Comparison of ENCODE assay signal across 24 cellular contexts in the genomic region with DNA sequence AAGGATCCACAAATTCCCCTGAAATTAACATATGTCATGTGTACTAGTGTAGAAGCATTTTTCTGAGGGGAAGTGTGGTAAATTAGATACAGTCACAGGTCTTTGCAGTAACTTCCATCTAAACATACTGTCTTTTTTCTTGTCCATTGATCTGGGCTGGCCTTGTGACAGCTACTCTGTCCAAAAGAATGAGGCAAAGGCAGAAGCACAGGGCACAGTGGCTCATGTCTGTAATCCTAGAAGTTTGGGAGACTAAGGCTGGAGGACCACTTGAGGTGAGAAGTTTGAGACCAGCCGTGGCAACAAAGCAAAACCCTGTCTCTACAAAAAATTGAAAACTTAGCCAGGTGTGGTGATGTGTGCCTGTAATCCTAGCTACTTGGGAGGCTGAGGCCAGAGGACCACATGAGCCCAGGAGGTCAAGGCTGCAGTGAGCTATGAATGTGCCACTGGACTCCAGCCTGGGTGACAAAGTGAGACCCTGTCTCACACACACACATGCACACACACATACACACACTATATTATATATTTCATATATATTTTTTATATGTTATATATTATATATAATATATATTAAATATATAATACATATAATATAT. TPM values are rescaled to one million over a fixed set of nuclear protein-coding genes. Genes with fewer than 3 reads are reported as not detected.
DNase-seq lines count a peak whose midpoint lies in the region; ATAC-seq, FAIRE-seq and TF ChIP-seq lines count a peak whose summit lies in the region.
"Had no signal": no experiment of that assay in that cellular context is flagged by ENCODE, and none has a peak within 500 bp of the region (broad histone marks: within the 10 kb centered on the region; RNA-seq: fewer than 3 reads in every experiment).

No MANE protein-coding gene starts in this region.

- no peak for DNase-seq in activated CD4-positive, alpha-beta T cell treated with anti-CD3 and anti-CD28 coated beads for 36 hours
- DNase-seq in activated CD4-positive, alpha-beta T cell treated with anti-CD3 and anti-CD28 coated beads, Interleukin-2, amount 10 ng/mL, durations not matched to agents 7 days and 5 days: no peak
- DNase-seq in GM12892 (ENCODE audit: insufficient read length): no peak
- DNase-seq in WTC11 (ENCODE audit: low spot score): no peak
- DNase-seq in NCI-H2081 (lab: John Stamatoyannopoulos, UW): no peak
- DNase-seq in prostate gland (ENCODE audit: low spot score): no peak
- DNase-seq: CD4-positive, CD25-positive, alpha-beta regulatory T cell; DMS153; DND-41; H7; MM.1S; NCI-H1092 treated with DMSO at 0.1 percent for 48 hours; NCI-H1436; NCI-H187; NCI-H2107; NCI-H524; NCI-H748 treated with DMSO at 0.1 percent for 48 hours; RPMI8226; SHP77 had no signal

- H3K36me3 ChIP-seq in gastroesophageal sphincter: no peaks in the 10 kb centered on the region
- H3K36me3 ChIP-seq in prostate gland: no peaks in the 10 kb centered on the region
- H3K36me3 ChIP-seq: BLaER1 had no signal

- H3K4me3 Mint-ChIP-seq in activated CD4-positive, alpha-beta T cell treated with anti-CD3 and anti-CD28 coated beads for 36 hours: no peak overlapping the region
- H3K4me3 Mint-ChIP-seq in activated CD4-positive, alpha-beta T cell treated with anti-CD3 and anti-CD28 coated beads, Interleukin-2, amount 10 ng/mL, durations not matched to agents 7 days and 5 days: no peak overlapping the region
- H3K4me3 Mint-ChIP-seq in WTC11: no peak overlapping the region
- H3K4me3 Mint-ChIP-seq: CD4-positive, CD25-positive, alpha-beta regulatory T cell had no signal

- H3K36me3 Mint-ChIP-seq in activated CD4-positive, alpha-beta T cell treated with anti-CD3 and anti-CD28 coated beads for 36 hours (ENCODE audit: low read depth): no peaks in the 10 kb centered on the region
- no peaks in the 10 kb centered on the region for H3K36me3 Mint-ChIP-seq in activated CD4-positive, alpha-beta T cell treated with anti-CD3 and anti-CD28 coated beads, Interleukin-2, amount 10 ng/mL, durations not matched to agents 7 days and 5 days (ENCODE audit: low read depth)
- H3K36me3 Mint-ChIP-seq in WTC11: no peaks in the 10 kb centered on the region
- H3K36me3 Mint-ChIP-seq: CD4-positive, CD25-positive, alpha-beta regulatory T cell had no signal

- intact Hi-C loops in activated CD4-positive, alpha-beta T cell treated with anti-CD3 and anti-CD28 coated beads for 36 hours (cut with DNase I, micrococcal nuclease): no loop called here
- intact Hi-C loops in prostate gland (cut with DNase I): no loop called here

- peak overlapping the region in 2 of 4 donors; percentile 2 to 23 for H3K27ac ChIP-seq in gastroesophageal sphincter
- H3K27ac ChIP-seq in prostate gland: no peak overlapping the region
- H3K27ac ChIP-seq: BLaER1, KMS-11 had no signal

- H3K4me1 ChIP-seq in gastroesophageal sphincter (peaks cover 6 to 16% (median 9%) of the 10 kb centered on the region in 3 donors), prostate gland (replicated peaks) (no peaks in the 10 kb centered on the region)
- H3K4me1 ChIP-seq: BLaER1 had no signal

- no peak overlapping the region for H3K27ac Mint-ChIP-seq in activated CD4-positive, alpha-beta T cell treated with anti-CD3 and anti-CD28 coated beads for 36 hours
- no peak overlapping the region for H3K27ac Mint-ChIP-seq in activated CD4-positive, alpha-beta T cell treated with anti-CD3 and anti-CD28 coated beads, Interleukin-2, amount 10 ng/mL, durations not matched to agents 7 days and 5 days
- no peak overlapping the region for H3K27ac Mint-ChIP-seq in WTC11
- H3K27ac Mint-ChIP-seq: CD4-positive, CD25-positive, alpha-beta regulatory T cell had no signal

- H3K9me3 ChIP-seq in gastroesophageal sphincter (no peaks in the 10 kb centered on the region), prostate gland (no peaks in the 10 kb centered on the region)
- H3K9me3 ChIP-seq: BLaER1 had no signal

- peak; percentile 38 for FAIRE-seq in GM12892 (lab: Jason Lieb, UNC)
- FAIRE-seq: HTR-8/SVneo had no signal

- POLR2A ChIA-PET in activated CD4-positive, alpha-beta T cell treated with anti-CD3 and anti-CD28 coated beads for 36 hours (lab: Charles Lee): no interaction called here
- POLR2A ChIA-PET in activated CD4-positive, alpha-beta T cell treated with anti-CD3 and anti-CD28 coated beads, Interleukin-2, amount 10 ng/mL, durations not matched to agents 7 days and 5 days (lab: Charles Lee): interaction anchor here (0.6 kb wide), 1 partner anchor 20 kb away, joined by 3 read pairs; no protein-coding TSS in a partner anchor
- POLR2A ChIA-PET in WTC11 (lab: Charles Lee): no interaction called here

- TF ChIP-seq POLR2A in GM12892 (IDR thresholded peaks at IDR 0.05; ENCODE audit: low read depth, low read length) (no peak), gastroesophageal sphincter (IDR thresholded peaks at IDR 0.05) (no peak), prostate gland (IDR thresholded peaks at IDR 0.05) (no peak)

- TF ChIP-seq EP300 in gastroesophageal sphincter (IDR thresholded peaks at IDR 0.05): no peak

- WGBS in gastroesophageal sphincter (ENCODE audit: low coverage in 1 of 2), 2 donors: 100% methylated on average over 1 of the region's 1 CpG; no CpG with 5 or more reads in 1 of the 2 donors
- WGBS in prostate gland: 100% methylated on average over 1 of the region's 1 CpG

- TF ChIP-seq CTCF in WTC11 (IDR thresholded peaks at IDR 0.05): no peak
- TF ChIP-seq CTCF in gastroesophageal sphincter (IDR thresholded peaks at IDR 0.05): no peak
- no peak for TF ChIP-seq CTCF in prostate gland (IDR thresholded peaks at IDR 0.05)

- H3K27me3 ChIP-seq in gastroesophageal sphincter: no peaks in the 10 kb centered on the region
- no peaks in the 10 kb centered on the region for H3K27me3 ChIP-seq in prostate gland (replicated peaks; ENCODE audit: insufficient read depth)
- H3K27me3 ChIP-seq: BLaER1 had no signal

- no peak overlapping the region for H3K4me3 ChIP-seq in gastroesophageal sphincter
- H3K4me3 ChIP-seq in prostate gland: no peak overlapping the region
- H3K4me3 ChIP-seq: BLaER1 had no signal

- H3K9me3 Mint-ChIP-seq in activated CD4-positive, alpha-beta T cell treated with anti-CD3 and anti-CD28 coated beads for 36 hours (ENCODE audit: low read depth): no peaks in the 10 kb centered on the region
- H3K9me3 Mint-ChIP-seq in activated CD4-positive, alpha-beta T cell treated with anti-CD3 and anti-CD28 coated beads, Interleukin-2, amount 10 ng/mL, durations not matched to agents 7 days and 5 days: no peaks in the 10 kb centered on the region
- 0 out of 2 replicates have a peak, but pooled peaks cover 3% of the 10 kb centered on the region for H3K9me3 Mint-ChIP-seq in WTC11
- H3K9me3 Mint-ChIP-seq: CD4-positive, CD25-positive, alpha-beta regulatory T cell had no signal

- H3K4me1 Mint-ChIP-seq in activated CD4-positive, alpha-beta T cell treated with anti-CD3 and anti-CD28 coated beads for 36 hours: no peaks in the 10 kb centered on the region
- H3K4me1 Mint-ChIP-seq in activated CD4-positive, alpha-beta T cell treated with anti-CD3 and anti-CD28 coated beads, Interleukin-2, amount 10 ng/mL, durations not matched to agents 7 days and 5 days: no peaks in the 10 kb centered on the region
- H3K4me1 Mint-ChIP-seq in WTC11: no peaks in the 10 kb centered on the region
- H3K4me1 Mint-ChIP-seq: CD4-positive, CD25-positive, alpha-beta regulatory T cell had no signal

- peaks cover 2% of the 10 kb centered on the region for H3K27me3 Mint-ChIP-seq in activated CD4-positive, alpha-beta T cell treated with anti-CD3 and anti-CD28 coated beads for 36 hours
- H3K27me3 Mint-ChIP-seq in activated CD4-positive, alpha-beta T cell treated with anti-CD3 and anti-CD28 coated beads, Interleukin-2, amount 10 ng/mL, durations not matched to agents 7 days and 5 days: no peaks in the 10 kb centered on the region
- H3K27me3 Mint-ChIP-seq in WTC11 (ENCODE audit: low read depth): no peaks in the 10 kb centered on the region; the same call in 1 of the 2 replicates

- CTCF ChIA-PET in activated CD4-positive, alpha-beta T cell treated with anti-CD3 and anti-CD28 coated beads for 36 hours (lab: Charles Lee): no interaction called here
- CTCF ChIA-PET in activated CD4-positive, alpha-beta T cell treated with anti-CD3 and anti-CD28 coated beads, Interleukin-2, amount 10 ng/mL, durations not matched to agents 7 days and 5 days (lab: Charles Lee): no interaction called here
- CTCF ChIA-PET in WTC11 (lab: Charles Lee): no interaction called here

- ATAC-seq in activated CD4-positive, alpha-beta T cell treated with anti-CD3 and anti-CD28 coated beads for 36 hours: peak; percentile 40
- ATAC-seq in WTC11 (no peak), gastroesophageal sphincter (peak; percentile 30), HG03045 (IDR thresholded peaks at IDR 0.05; ENCODE audit: unreplicated experiment) (no peak)

TF ChIP-seq in WTC11, 78 proteins besides CTCF, POLR2A, EP300 and RAD21:
- TF ChIP-seq ZNF317 (CRISPR knock-in tag; IDR thresholded peaks at IDR 0.05; ENCODE audit: borderline replicate concordance, low read depth): no peak
- TF ChIP-seq NFATC4 (CRISPR knock-in tag; IDR thresholded peaks at IDR 0.05): no peak
- TF ChIP-seq HMGA2 (CRISPR knock-in tag; IDR thresholded peaks at IDR 0.05): peak; percentile 78; the same call in 1 of the 2 replicates
- TF ChIP-seq TCF7 (CRISPR knock-in tag; IDR thresholded peaks at IDR 0.05; ENCODE audit: low read depth): no peak
- no peak for TF ChIP-seq MYBL2 (CRISPR knock-in tag; IDR thresholded peaks at IDR 0.05)
- TF ChIP-seq ZBTB21 (CRISPR knock-in tag; IDR thresholded peaks at IDR 0.05; ENCODE audit: borderline replicate concordance): no peak

RNA-seq across cellular contexts. Expression of gene HAND2, which starts 47.6 kb away (rescaled TPM):
- not detected for total RNA-seq in activated CD4-positive, alpha-beta T cell treated with anti-CD3 and anti-CD28 coated beads for 36 hours
- total RNA-seq in activated CD4-positive, alpha-beta T cell treated with anti-CD3 and anti-CD28 coated beads, Interleukin-2, amount 10 ng/mL, durations not matched to agents 7 days and 5 days: not detected
- not detected for polyA plus RNA-seq in GM12892 (2012; ENCODE audit: missing spikeins)
- total RNA-seq in WTC11 (2021) (0.09 to 0.13 TPM in 2 of 3 replicates, not detected in the other), gastroesophageal sphincter (100 to 1,000 TPM in 3 of 4 donors, 10 to 100 TPM in 1; 73.0 to 138 (median 128) TPM), prostate gland (1 to 10 TPM in 1 of 2 donors, not detected in 1; 7.5 TPM)
- total RNA-seq: CD4-positive, CD25-positive, alpha-beta regulatory T cell; H7 had no signal
- polyA plus RNA-seq: CD4-positive, CD25-positive, alpha-beta regulatory T cell had no signal

Comparison
In these comparisons a context has a peak if more than half of its experiments do, and no peak if none do; other contexts are left out.
1. ATAC-seq: peak in activated CD4-positive, alpha-beta T cell treated with anti-CD3 and anti-CD28 coated beads for 36 hours (single experiment) and gastroesophageal sphincter (single experiment); none in WTC11 (single experiment) and HG03045 (single experiment).
2. RNA of gene HAND2, which starts 47.6 kb away (total RNA-seq): 73.0 to 138 TPM in gastroesophageal sphincter; 7.5 TPM in prostate gland, 0.09 to 0.13 TPM in WTC11, not detected in activated CD4-positive, alpha-beta T cell treated with anti-CD3 and anti-CD28 coated beads for 36 hours and not detected in activated CD4-positive, alpha-beta T cell treated with anti-CD3 and anti-CD28 coated beads, Interleukin-2, amount 10 ng/mL, durations not matched to agents 7 days and 5 days; every median in the first group is over 4 times any median in the second.